13 cellular contexts compared by ENCODE assay signal in the genomic region with DNA sequence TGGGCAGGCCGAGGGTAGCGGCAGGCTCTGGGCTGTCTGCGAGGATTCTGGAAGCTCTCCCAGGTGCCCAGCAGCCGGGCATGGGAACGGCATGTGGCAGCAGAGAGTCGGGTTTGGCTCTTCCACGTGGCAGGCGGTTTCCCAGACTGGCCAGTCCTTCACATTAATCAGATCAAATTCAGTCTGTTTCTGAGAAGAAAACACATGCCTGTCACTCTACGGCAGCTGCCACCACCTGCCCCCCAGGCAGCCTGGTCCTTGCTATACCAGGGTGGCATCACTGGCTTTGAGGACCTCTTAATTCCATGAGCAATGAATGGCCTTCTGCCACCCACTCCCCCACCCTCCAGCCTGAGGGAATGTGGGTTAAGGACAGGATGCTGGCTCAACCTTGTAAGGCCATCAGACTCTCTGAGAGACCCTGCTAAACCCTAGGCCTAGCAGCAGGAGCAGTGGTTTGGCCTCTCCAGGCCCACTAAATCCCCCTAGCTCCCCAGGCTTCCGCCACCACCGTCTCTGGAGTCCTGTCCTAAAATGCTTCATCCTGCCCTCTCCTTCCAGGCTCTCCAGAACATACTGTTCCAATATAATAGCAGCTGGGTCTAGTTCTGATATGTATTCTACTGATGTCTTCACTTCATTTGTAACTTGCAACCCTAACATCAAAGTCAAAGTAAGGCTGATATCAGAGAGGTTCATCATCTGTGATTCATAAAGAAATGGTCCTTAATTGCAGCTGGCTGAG. TPM values are rescaled to one million over a fixed set of nuclear protein-coding genes. Genes with fewer than 3 reads are reported as not detected.
DNase-seq lines count a peak whose midpoint lies in the region; ATAC-seq and TF ChIP-seq lines count a peak whose summit lies in the region.
"Had no signal": no experiment of that assay in that cellular context is flagged by ENCODE, and none has a peak within 500 bp of the region (broad histone marks: within the 10 kb centered on the region; RNA-seq: fewer than 3 reads in every experiment).

No MANE protein-coding gene starts in this region.

- no peak overlapping the region for H3K27ac ChIP-seq in right atrium auricular region
- H3K27ac ChIP-seq in psoas muscle: peak overlapping the region; percentile 67
- H3K27ac ChIP-seq: SJSA1 had no signal

- WGBS in psoas muscle, 3 donors: 33 to 42% (median 42%) methylated on average over 11 of the region's 11 CpGs

- intact Hi-C loops in psoas muscle (cut with DNase I): no loop called here

- H3K9me3 ChIP-seq in right atrium auricular region (no peaks in the 10 kb centered on the region), psoas muscle (peaks cover 7% of the 10 kb centered on the region)

- H3K27me3 ChIP-seq in right atrium auricular region (no peaks in the 10 kb centered on the region), psoas muscle (ENCODE audit: insufficient read depth in 3 of 3, low read length in 2 of 3) (no peaks in the 10 kb centered on the region)
- H3K27me3 ChIP-seq: SJSA1 had no signal

- H3K4me3 ChIP-seq in right atrium auricular region: no peak overlapping the region
- no peak overlapping the region for H3K4me3 ChIP-seq in psoas muscle
- H3K4me3 ChIP-seq: SJSA1 had no signal

- H3K36me3 ChIP-seq in right atrium auricular region (peaks cover 17% of the 10 kb centered on the region), psoas muscle (ENCODE audit: insufficient read depth in 1 of 2, low read depth in 1 of 2) (peaks cover 0 to 31% of the 10 kb centered on the region in 2 donors)

- no peak for TF ChIP-seq CTCF in right atrium auricular region (IDR thresholded peaks at IDR 0.05)
- peak; percentile 49 for TF ChIP-seq CTCF in psoas muscle (IDR thresholded peaks at IDR 0.05)

- peak; percentile 89 to 93 (median 92) for ATAC-seq in psoas muscle
- no peak for ATAC-seq in GM21619 (IDR thresholded peaks at IDR 0.05; ENCODE audit: unreplicated experiment)
- ATAC-seq: stimulated activated memory B cell treated with anti-CD40 and anti-IgM and Interleukin-4, amounts not matched to agents 10 μg/mL and 1 μg/mL and 100 μg/mL, for 72 hours had no signal

- DNase-seq in LHCN-M2 (ENCODE audit: low read depth) (peak; percentile 25), anterior cingulate cortex (lab: John Stamatoyannopoulos, UW) (peak in 43 of 58 donors; percentile 25 to 77 (median 59)), right atrium auricular region (ENCODE audit: low spot score) (peak; percentile 40), psoas muscle (peak; percentile 47 to 78), NCI-H1417 (lab: John Stamatoyannopoulos, UW) (no peak), AML-193 (lab: John Stamatoyannopoulos, UW) (no peak), NOMO-1 treated with dmso at 0.1 percent for 144 hours (lab: John Stamatoyannopoulos, UW; ENCODE audit: unreplicated experiment) (no peak)
- DNase-seq: NCI-H2107; NK-92 treated with Interleukin-12 subunit alpha and Interleukin-12 subunit beta, amount 100 ng/mL, for 24 hours; stimulated activated CD4-positive, alpha-beta T cell treated with anti-CD3 and anti-CD28 coated beads, Interleukin-4, amount 100 ng/mL, for 4 hours had no signal

- H3K4me1 ChIP-seq in right atrium auricular region: no peaks in the 10 kb centered on the region
- H3K4me1 ChIP-seq in psoas muscle: peaks cover 16% of the 10 kb centered on the region
- H3K4me1 ChIP-seq: SJSA1 had no signal

RNA-seq across cellular contexts. Expression of a gene that starts 47.8 kb away (rescaled TPM):
- total RNA-seq in LHCN-M2 (2014; rRNA removed): 75.9 and 81.2 TPM in 2 replicates
- 56.2 TPM for polyA plus RNA-seq in LHCN-M2 (2012)
- 10 to 100 TPM; 24.1 to 59.5 TPM for total RNA-seq in right atrium auricular region
- total RNA-seq in psoas muscle: 10 to 100 TPM; 21.7 to 43.1 (median 28.0) TPM
- 10 to 100 TPM; 16.0 to 26.0 (median 19.7) TPM for polyA plus RNA-seq in psoas muscle

Comparison
In these comparisons a context has a peak if more than half of its experiments do, and no peak if none do; other contexts are left out.
1. DNase-seq: peak in LHCN-M2 (single experiment), anterior cingulate cortex (43 of 58), right atrium auricular region (single experiment) and psoas muscle (2 of 2); none in NCI-H1417 (0 of 3), AML-193 (0 of 2) and NOMO-1 treated with dmso at 0.1 percent for 144 hours (single experiment).